1 cellular context compared by ENCODE assay signal in the genomic region with DNA sequence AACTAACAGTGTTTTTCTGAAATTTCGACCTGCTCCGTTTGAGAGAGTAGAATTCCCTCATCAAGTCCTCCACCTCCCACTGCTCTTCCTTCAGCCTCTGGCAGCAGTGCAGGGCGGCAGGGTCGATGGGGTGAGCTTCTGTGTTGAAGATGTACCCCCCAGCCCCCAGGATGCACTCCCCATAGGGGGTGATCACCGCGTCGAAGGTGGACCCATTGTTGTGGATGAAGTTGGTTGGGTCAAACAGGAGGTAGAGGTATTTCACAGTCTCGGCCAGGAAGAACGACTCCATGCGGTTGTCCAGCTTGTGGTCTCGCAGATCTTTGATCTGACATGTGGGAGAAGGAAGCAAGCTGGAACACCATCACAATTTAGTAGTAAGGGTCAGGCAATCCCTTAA.
TF ChIP-seq lines count a peak whose summit lies in the region.

No MANE protein-coding gene starts in this region.

TF ChIP-seq in WTC11, 78 proteins besides CTCF, POLR2A, EP300 and RAD21:
- TF ChIP-seq NR2C2 (CRISPR knock-in tag; IDR thresholded peaks at IDR 0.05) (no peak), ZNF138 (CRISPR knock-in tag; conservative IDR thresholded peaks at IDR 0.05) (no peak), ZNF671 (CRISPR knock-in tag; IDR thresholded peaks at IDR 0.05) (no peak), CREB1 (CRISPR knock-in tag; IDR thresholded peaks at IDR 0.05) (no peak), ZBTB21 (CRISPR knock-in tag; IDR thresholded peaks at IDR 0.05; ENCODE audit: borderline replicate concordance) (no peak), NFE2L1 (CRISPR knock-in tag; IDR thresholded peaks at IDR 0.05) (no peak), FOXK1 (CRISPR knock-in tag; IDR thresholded peaks at IDR 0.05) (no peak), JUN (CRISPR knock-in tag; IDR thresholded peaks at IDR 0.05) (no peak), CREM (CRISPR knock-in tag; IDR thresholded peaks at IDR 0.05) (no peak), FOXP1 (CRISPR knock-in tag; IDR thresholded peaks at IDR 0.05; ENCODE audit: borderline replicate concordance) (no peak), EMX1 (CRISPR knock-in tag; IDR thresholded peaks at IDR 0.05) (no peak), NR1H2 (CRISPR knock-in tag; IDR thresholded peaks at IDR 0.05) (no peak), TEAD4 (CRISPR knock-in tag; IDR thresholded peaks at IDR 0.05) (no peak), SMAD4 (CRISPR knock-in tag; IDR thresholded peaks at IDR 0.05) (no peak), SP1 (CRISPR knock-in tag; conservative IDR thresholded peaks at IDR 0.05) (no peak)
- TF ChIP-seq, protein P1, sequence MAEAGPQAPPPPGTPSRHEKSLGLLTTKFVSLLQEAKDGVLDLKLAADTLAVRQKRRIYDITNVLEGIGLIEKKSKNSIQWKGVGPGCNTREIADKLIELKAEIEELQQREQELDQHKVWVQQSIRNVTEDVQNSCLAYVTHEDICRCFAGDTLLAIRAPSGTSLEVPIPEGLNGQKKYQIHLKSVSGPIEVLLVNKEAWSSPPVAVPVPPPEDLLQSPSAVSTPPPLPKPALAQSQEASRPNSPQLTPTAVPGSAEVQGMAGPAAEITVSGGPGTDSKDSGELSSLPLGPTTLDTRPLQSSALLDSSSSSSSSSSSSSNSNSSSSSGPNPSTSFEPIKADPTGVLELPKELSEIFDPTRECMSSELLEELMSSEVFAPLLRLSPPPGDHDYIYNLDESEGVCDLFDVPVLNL (CRISPR knock-in tag; IDR thresholded peaks at IDR 0.05; ENCODE audit: borderline replicate concordance, low read depth) = no peak
- TF ChIP-seq, protein P2, sequence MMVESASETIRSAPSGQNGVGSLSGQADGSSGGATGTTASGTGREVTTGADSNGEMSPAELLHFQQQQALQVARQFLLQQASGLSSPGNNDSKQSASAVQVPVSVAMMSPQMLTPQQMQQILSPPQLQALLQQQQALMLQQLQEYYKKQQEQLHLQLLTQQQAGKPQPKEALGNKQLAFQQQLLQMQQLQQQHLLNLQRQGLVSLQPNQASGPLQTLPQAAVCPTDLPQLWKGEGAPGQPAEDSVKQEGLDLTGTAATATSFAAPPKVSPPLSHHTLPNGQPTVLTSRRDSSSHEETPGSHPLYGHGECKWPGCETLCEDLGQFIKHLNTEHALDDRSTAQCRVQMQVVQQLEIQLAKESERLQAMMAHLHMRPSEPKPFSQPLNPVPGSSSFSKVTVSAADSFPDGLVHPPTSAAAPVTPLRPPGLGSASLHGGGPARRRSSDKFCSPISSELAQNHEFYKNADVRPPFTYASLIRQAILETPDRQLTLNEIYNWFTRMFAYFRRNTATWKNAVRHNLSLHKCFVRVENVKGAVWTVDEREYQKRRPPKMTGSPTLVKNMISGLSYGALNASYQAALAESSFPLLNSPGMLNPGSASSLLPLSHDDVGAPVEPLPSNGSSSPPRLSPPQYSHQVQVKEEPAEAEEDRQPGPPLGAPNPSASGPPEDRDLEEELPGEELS (CRISPR knock-in tag; IDR thresholded peaks at IDR 0.05) = no peak
- TF ChIP-seq, protein P3, sequence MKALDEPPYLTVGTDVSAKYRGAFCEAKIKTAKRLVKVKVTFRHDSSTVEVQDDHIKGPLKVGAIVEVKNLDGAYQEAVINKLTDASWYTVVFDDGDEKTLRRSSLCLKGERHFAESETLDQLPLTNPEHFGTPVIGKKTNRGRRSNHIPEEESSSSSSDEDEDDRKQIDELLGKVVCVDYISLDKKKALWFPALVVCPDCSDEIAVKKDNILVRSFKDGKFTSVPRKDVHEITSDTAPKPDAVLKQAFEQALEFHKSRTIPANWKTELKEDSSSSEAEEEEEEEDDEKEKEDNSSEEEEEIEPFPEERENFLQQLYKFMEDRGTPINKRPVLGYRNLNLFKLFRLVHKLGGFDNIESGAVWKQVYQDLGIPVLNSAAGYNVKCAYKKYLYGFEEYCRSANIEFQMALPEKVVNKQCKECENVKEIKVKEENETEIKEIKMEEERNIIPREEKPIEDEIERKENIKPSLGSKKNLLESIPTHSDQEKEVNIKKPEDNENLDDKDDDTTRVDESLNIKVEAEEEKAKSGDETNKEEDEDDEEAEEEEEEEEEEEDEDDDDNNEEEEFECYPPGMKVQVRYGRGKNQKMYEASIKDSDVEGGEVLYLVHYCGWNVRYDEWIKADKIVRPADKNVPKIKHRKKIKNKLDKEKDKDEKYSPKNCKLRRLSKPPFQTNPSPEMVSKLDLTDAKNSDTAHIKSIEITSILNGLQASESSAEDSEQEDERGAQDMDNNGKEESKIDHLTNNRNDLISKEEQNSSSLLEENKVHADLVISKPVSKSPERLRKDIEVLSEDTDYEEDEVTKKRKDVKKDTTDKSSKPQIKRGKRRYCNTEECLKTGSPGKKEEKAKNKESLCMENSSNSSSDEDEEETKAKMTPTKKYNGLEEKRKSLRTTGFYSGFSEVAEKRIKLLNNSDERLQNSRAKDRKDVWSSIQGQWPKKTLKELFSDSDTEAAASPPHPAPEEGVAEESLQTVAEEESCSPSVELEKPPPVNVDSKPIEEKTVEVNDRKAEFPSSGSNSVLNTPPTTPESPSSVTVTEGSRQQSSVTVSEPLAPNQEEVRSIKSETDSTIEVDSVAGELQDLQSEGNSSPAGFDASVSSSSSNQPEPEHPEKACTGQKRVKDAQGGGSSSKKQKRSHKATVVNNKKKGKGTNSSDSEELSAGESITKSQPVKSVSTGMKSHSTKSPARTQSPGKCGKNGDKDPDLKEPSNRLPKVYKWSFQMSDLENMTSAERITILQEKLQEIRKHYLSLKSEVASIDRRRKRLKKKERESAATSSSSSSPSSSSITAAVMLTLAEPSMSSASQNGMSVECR (CRISPR knock-in tag; IDR thresholded peaks at IDR 0.05; ENCODE audit: borderline replicate concordance) = no peak
- TF ChIP-seq, protein P4, sequence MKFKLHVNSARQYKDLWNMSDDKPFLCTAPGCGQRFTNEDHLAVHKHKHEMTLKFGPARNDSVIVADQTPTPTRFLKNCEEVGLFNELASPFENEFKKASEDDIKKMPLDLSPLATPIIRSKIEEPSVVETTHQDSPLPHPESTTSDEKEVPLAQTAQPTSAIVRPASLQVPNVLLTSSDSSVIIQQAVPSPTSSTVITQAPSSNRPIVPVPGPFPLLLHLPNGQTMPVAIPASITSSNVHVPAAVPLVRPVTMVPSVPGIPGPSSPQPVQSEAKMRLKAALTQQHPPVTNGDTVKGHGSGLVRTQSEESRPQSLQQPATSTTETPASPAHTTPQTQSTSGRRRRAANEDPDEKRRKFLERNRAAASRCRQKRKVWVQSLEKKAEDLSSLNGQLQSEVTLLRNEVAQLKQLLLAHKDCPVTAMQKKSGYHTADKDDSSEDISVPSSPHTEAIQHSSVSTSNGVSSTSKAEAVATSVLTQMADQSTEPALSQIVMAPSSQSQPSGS (CRISPR knock-in tag; IDR thresholded peaks at IDR 0.05; ENCODE audit: borderline replicate concordance, low read depth) = no peak
- TF ChIP-seq, protein P5, sequence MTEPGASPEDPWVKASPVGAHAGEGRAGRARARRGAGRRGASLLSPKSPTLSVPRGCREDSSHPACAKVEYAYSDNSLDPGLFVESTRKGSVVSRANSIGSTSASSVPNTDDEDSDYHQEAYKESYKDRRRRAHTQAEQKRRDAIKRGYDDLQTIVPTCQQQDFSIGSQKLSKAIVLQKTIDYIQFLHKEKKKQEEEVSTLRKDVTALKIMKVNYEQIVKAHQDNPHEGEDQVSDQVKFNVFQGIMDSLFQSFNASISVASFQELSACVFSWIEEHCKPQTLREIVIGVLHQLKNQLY (CRISPR knock-in tag; IDR thresholded peaks at IDR 0.05) = no peak
TF ChIP-seq in WTC11: peak in this region for 0.
